Comparison of ENCODE assay signal across 8 cellular contexts in genomic region chr7:107995184-107996071, GRCh38. TPM values are rescaled to one million over a fixed set of nuclear protein-coding genes. Genes with fewer than 3 reads are reported as not detected.
DNase-seq lines count a peak whose midpoint lies in the region; ATAC-seq and TF ChIP-seq lines count a peak whose summit lies in the region.

No MANE protein-coding gene starts in this region.

- no peaks in the 10 kb centered on the region for H3K9me3 ChIP-seq in heart left ventricle
- H3K9me3 ChIP-seq in naive thymus-derived CD4-positive, alpha-beta T cell (ENCODE audit: control insufficient read depth in 2 of 3, low read length in 3 of 3): no peaks in the 10 kb centered on the region

- H3K27ac Mint-ChIP-seq in naive thymus-derived CD4-positive, alpha-beta T cell: no peak overlapping the region

- peaks cover 0 to 80% (median 44%) of the 10 kb centered on the region in 12 donors for H3K4me1 ChIP-seq in heart left ventricle
- H3K4me1 ChIP-seq in naive thymus-derived CD4-positive, alpha-beta T cell (ENCODE audit: control insufficient read depth in 2 of 2, insufficient read depth in 2 of 2, low read length in 2 of 2): no peaks in the 10 kb centered on the region

- peak; percentile 62 to 72 (median 70) for ATAC-seq in heart left ventricle
- no peak for ATAC-seq in naive thymus-derived CD4-positive, alpha-beta T cell

- H3K4me1 Mint-ChIP-seq in naive thymus-derived CD4-positive, alpha-beta T cell: no peaks in the 10 kb centered on the region

- H3K9me3 Mint-ChIP-seq in naive thymus-derived CD4-positive, alpha-beta T cell: no peaks in the 10 kb centered on the region

- H3K4me3 ChIP-seq in heart left ventricle: no peak overlapping the region
- H3K4me3 ChIP-seq in skeletal muscle cell (ENCODE audit: low read depth, low read length): no peak overlapping the region
- H3K4me3 ChIP-seq in naive thymus-derived CD4-positive, alpha-beta T cell (ENCODE audit: low read length): no peak overlapping the region

- WGBS in heart left ventricle, 4 donors: 35 to 51% (median 41%) methylated on average over 6 of the region's 6 CpGs

- intact Hi-C loops in heart left ventricle (cut with DNase I): loop anchor here in 2 of 10 donors (2.0 to 10.0 kb wide), 3 partner anchors 23 to 105 kb away; partner anchors contain the start of gene DLD (in 1 of the 2)
- intact Hi-C loops in naive thymus-derived CD4-positive, alpha-beta T cell (cut with micrococcal nuclease): no loop called here

- peak overlapping the region; percentile 49 to 79 (median 63) for H3K27ac ChIP-seq in heart left ventricle
- no peak overlapping the region for H3K27ac ChIP-seq in naive thymus-derived CD4-positive, alpha-beta T cell (ENCODE audit: low read depth, low read length)

- H3K27me3 Mint-ChIP-seq in naive thymus-derived CD4-positive, alpha-beta T cell: peaks cover 24 to 64% (median 41%) of the 10 kb centered on the region in 5 donors

- no peak for TF ChIP-seq POLR2A in heart left ventricle (IDR thresholded peaks at IDR 0.05)

- no peak for TF ChIP-seq CTCF in heart left ventricle (IDR thresholded peaks at IDR 0.05)

- H3K27me3 ChIP-seq in heart left ventricle: no peaks in the 10 kb centered on the region
- peaks cover 0 to 3% of the 10 kb centered on the region in 2 donors for H3K27me3 ChIP-seq in naive thymus-derived CD4-positive, alpha-beta T cell (ENCODE audit: control insufficient read depth in 2 of 2, insufficient read depth in 2 of 2, low read length in 2 of 2)

- peaks cover 0 to 54% (median 38%) of the 10 kb centered on the region in 9 donors for H3K36me3 ChIP-seq in heart left ventricle
- no peaks in the 10 kb centered on the region for H3K36me3 ChIP-seq in naive thymus-derived CD4-positive, alpha-beta T cell (ENCODE audit: control insufficient read depth in 2 of 3, insufficient read depth in 3 of 3, low read length in 3 of 3)

- no peak overlapping the region for H3K4me3 Mint-ChIP-seq in naive thymus-derived CD4-positive, alpha-beta T cell

- POLR2A ChIA-PET in HEK293T (lab: Yijun Ruan, JAX): no interaction called here
- POLR2A ChIA-PET in naive thymus-derived CD4-positive, alpha-beta T cell (lab: Charles Lee): no interaction called here

- H3K36me3 Mint-ChIP-seq in naive thymus-derived CD4-positive, alpha-beta T cell: peaks cover 0 to 4% (median 0%) of the 10 kb centered on the region in 5 donors

- CTCF ChIA-PET in HEK293T (lab: Yijun Ruan, JAX): interaction anchor here (0.8 kb wide), 1 partner anchor 10 kb away, joined by 3 read pairs; no protein-coding TSS in a partner anchor
- CTCF ChIA-PET in naive thymus-derived CD4-positive, alpha-beta T cell (lab: Charles Lee): no interaction called here

- DNase-seq in HEK293T (ENCODE audit: extremely low spot score): peak; percentile 60
- peak; percentile 12 for DNase-seq in SW480 (ENCODE audit: low spot score)
- peak in 4 of 5 donors; percentile 54 to 67 (median 59) for DNase-seq in heart left ventricle
- peak; percentile 92 for DNase-seq in skeletal muscle cell (ENCODE audit: low read depth)
- no peak for DNase-seq in naive thymus-derived CD4-positive, alpha-beta T cell
- no peak for DNase-seq in ureter (ENCODE audit: low spot score)
- DNase-seq in activated naive CD4-positive, alpha-beta T cell treated with anti-CD3 and anti-CD28 coated beads, Interleukin-2, amount 50 U/mL, for 16 hours: no peak
- DNase-seq in activated CD8-positive, alpha-beta memory T cell treated with anti-CD3 and anti-CD28 coated beads for 24 hours: no peak

TF ChIP-seq in HEK293T, 16 proteins besides CTCF, POLR2A, EP300 and RAD21:
- TF ChIP-seq SUZ12 (IDR thresholded peaks at IDR 0.05): no peak
- TF ChIP-seq BHLHE40 (IDR thresholded peaks at IDR 0.05; ENCODE audit: borderline replicate concordance): no peak
- no peak for TF ChIP-seq TARDBP (IDR thresholded peaks at IDR 0.05)
- TF ChIP-seq L3MBTL2 (conservative IDR thresholded peaks at IDR 0.05): no peak
- no peak for TF ChIP-seq FOXM1 (IDR thresholded peaks at IDR 0.05; ENCODE audit: borderline replicate concordance)
- TF ChIP-seq FOXK2 (IDR thresholded peaks at IDR 0.05): no peak
- no peak for TF ChIP-seq NFRKB (IDR thresholded peaks at IDR 0.05)
- no peak for TF ChIP-seq HDGF (IDR thresholded peaks at IDR 0.05; ENCODE audit: borderline replicate concordance)
- TF ChIP-seq PKNOX1 (IDR thresholded peaks at IDR 0.05): no peak
- no peak for TF ChIP-seq ARNT (IDR thresholded peaks at IDR 0.05)
- TF ChIP-seq SP1 (IDR thresholded peaks at IDR 0.05): no peak
- no peak for TF ChIP-seq LEF1 (IDR thresholded peaks at IDR 0.05; ENCODE audit: borderline replicate concordance)
- no peak for TF ChIP-seq FOXA1 (IDR thresholded peaks at IDR 0.05)
- no peak for TF ChIP-seq ZNF384 (IDR thresholded peaks at IDR 0.05)
- no peak for TF ChIP-seq CTBP1 (IDR thresholded peaks at IDR 0.05; ENCODE audit: borderline replicate concordance)
- no peak for TF ChIP-seq ELF4 (IDR thresholded peaks at IDR 0.05)
TF ChIP-seq in HEK293T: peak in this region for 0.

RNA-seq across cellular contexts. Expression of gene LAMB1, which starts 7.5 kb away (rescaled TPM):
- total RNA-seq in heart left ventricle (100 to 1,000 TPM in 2 of 9 donors, 10 to 100 TPM in 7; 29.1 to 121 (median 58.0) TPM), ureter (198 TPM)
- 10 to 100 TPM; 51.6 to 53.2 TPM for polyA plus RNA-seq in heart left ventricle
- not detected for total RNA-seq in naive thymus-derived CD4-positive, alpha-beta T cell
- under 1 TPM; 0.65 to 0.82 TPM for polyA plus RNA-seq in naive thymus-derived CD4-positive, alpha-beta T cell

Comparison
In these comparisons a context has a peak if more than half of its experiments do, and no peak if none do; other contexts are left out.
1. DNase-seq: peak in HEK293T (single experiment), SW480 (single experiment), heart left ventricle (4 of 5) and skeletal muscle cell (single experiment); none in naive thymus-derived CD4-positive, alpha-beta T cell (0 of 9), ureter (single experiment), activated naive CD4-positive, alpha-beta T cell treated with anti-CD3 and anti-CD28 coated beads, Interleukin-2, amount 50 U/mL, for 16 hours (single experiment) and activated CD8-positive, alpha-beta memory T cell treated with anti-CD3 and anti-CD28 coated beads for 24 hours (single experiment).
2. RNA of gene LAMB1, which starts 7.5 kb away (total RNA-seq): 198 TPM in ureter (single experiment) and 29.1 to 121 TPM in heart left ventricle; not detected in naive thymus-derived CD4-positive, alpha-beta T cell; every median in the first group is over 10 times any median in the second.